9 cellular contexts compared by ENCODE assay signal in the genomic region with DNA sequence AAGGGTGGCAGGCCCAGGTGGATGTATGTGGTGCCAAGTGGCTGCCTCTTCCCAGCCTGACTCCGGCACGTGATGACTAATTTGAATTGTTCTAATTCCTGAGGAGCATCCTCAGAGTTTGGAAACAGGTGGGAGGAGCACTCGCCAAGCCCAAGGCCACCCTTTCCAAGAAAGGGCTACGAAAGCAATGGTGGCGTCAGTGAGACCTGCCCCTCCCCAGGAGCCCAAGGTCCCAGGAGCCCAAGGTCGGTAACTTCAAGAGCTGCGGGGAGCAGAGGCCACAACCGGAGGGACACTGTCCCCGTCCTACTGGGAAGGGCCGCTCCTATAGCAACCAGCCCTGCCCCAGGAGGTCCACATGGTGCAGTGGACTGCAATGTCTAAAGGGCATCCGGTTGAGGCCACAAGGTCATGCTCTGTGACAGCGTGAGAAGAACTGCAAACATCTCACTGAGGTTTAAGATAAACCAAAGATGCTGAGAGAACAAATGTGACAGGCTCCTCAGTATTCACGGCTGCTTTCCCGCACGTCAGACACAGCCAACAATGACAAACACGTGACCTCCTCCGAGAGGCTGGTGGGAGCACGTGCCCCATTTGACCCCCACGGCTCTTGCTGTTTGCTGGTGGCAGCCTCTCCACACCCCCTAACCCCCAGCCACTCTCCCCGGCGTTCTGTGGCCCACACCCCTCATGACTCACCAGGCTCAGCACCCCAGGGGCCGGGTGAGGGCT.
A peak's percentile ranks its signal among the peaks of the same experiment; 100 is the strongest.
DNase-seq lines count a peak whose midpoint lies in the region; ATAC-seq and TF ChIP-seq lines count a peak whose summit lies in the region.
"Had no signal": no experiment of that assay in that cellular context is flagged by ENCODE, and none has a peak within 500 bp of the region (broad histone marks: within the 10 kb centered on the region; RNA-seq: fewer than 3 reads in every experiment).

No MANE protein-coding gene starts in this region.

- H3K4me1 Mint-ChIP-seq in effector memory CD8-positive, alpha-beta T cell (ENCODE audit: low read depth in 2 of 2) = peaks cover 39 to 43% of the 10 kb centered on the region in 2 donors

- no peak overlapping the region for H3K9ac ChIP-seq in muscle layer of colon (ENCODE audit: low read length)

- ATAC-seq in effector memory CD8-positive, alpha-beta T cell (replicated peaks) = peak; percentile 63
- ATAC-seq in HG02852 (IDR thresholded peaks at IDR 0.05; ENCODE audit: unreplicated experiment) = no peak

- H3K36me3 ChIP-seq in muscle layer of colon (ENCODE audit: insufficient read depth, low read length) (no peaks in the 10 kb centered on the region), prostate gland (no peaks in the 10 kb centered on the region)

- H3K4me3 Mint-ChIP-seq in effector memory CD8-positive, alpha-beta T cell = no peak overlapping the region

- DNase-seq in stimulated activated CD8-positive, alpha-beta memory T cell treated with anti-CD3 and anti-CD28 coated beads, Interleukin-12 subunit alpha, Interleukin-12 subunit beta, amount 100 ng/mL, for 4 hours (ENCODE audit: low read depth) = peak; percentile 16
- DNase-seq in stimulated activated CD8-positive, alpha-beta memory T cell treated with anti-CD3 and anti-CD28 coated beads, Interleukin-4, amount 100 ng/mL, for 48 hours = no peak
- DNase-seq in effector memory CD8-positive, alpha-beta T cell = peak in 2 of 3 experiments; percentile 15 to 25
- no peak for DNase-seq in effector CD4-positive, alpha-beta T cell
- DNase-seq in prostate gland (ENCODE audit: low spot score) (no peak), LoVo (ENCODE audit: low spot score) (no peak)
- DNase-seq: activated T-cell treated with anti-CD3 and anti-CD28 coated beads, Interleukin-2, amount 50 U/mL, for 48 hours had no signal

- H3K4me3 ChIP-seq in muscle layer of colon (ENCODE audit: low read depth in 1 of 2, low read length in 2 of 2) (no peak overlapping the region), prostate gland (no peak overlapping the region)

- TF ChIP-seq CTCF in prostate gland (IDR thresholded peaks at IDR 0.05) = no peak

- H3K4me1 ChIP-seq in muscle layer of colon (ENCODE audit: insufficient read depth, low read length) = peaks cover 62% of the 10 kb centered on the region
- H3K4me1 ChIP-seq in prostate gland (replicated peaks) = peaks cover 25% of the 10 kb centered on the region

- H3K27me3 ChIP-seq in muscle layer of colon (ENCODE audit: control insufficient read depth in 1 of 2, insufficient read depth in 2 of 2, low read length in 2 of 2) = no peaks in the 10 kb centered on the region
- H3K27me3 ChIP-seq in prostate gland (replicated peaks; ENCODE audit: insufficient read depth) = no peaks in the 10 kb centered on the region

- intact Hi-C loops in prostate gland (cut with DNase I) = no loop called here

- H3K36me3 Mint-ChIP-seq in effector memory CD8-positive, alpha-beta T cell (ENCODE audit: insufficient read depth) = no peaks in the 10 kb centered on the region

- 74% methylated on average over 22 of the region's 22 CpGs for WGBS in prostate gland

- H3K9me3 ChIP-seq in muscle layer of colon (ENCODE audit: low read length) (no peaks in the 10 kb centered on the region), prostate gland (no peaks in the 10 kb centered on the region)

- H3K9me3 Mint-ChIP-seq in effector memory CD8-positive, alpha-beta T cell = no peaks in the 10 kb centered on the region

- no peaks in the 10 kb centered on the region for H3K27me3 Mint-ChIP-seq in effector memory CD8-positive, alpha-beta T cell

- peak overlapping the region; percentile 81 to 87 for H3K27ac Mint-ChIP-seq in effector memory CD8-positive, alpha-beta T cell

- no peak for TF ChIP-seq POLR2A in prostate gland (IDR thresholded peaks at IDR 0.05)

- H3K27ac ChIP-seq in muscle layer of colon (ENCODE audit: low read depth, low read length) = peak overlapping the region; percentile 49
- H3K27ac ChIP-seq in prostate gland = no peak overlapping the region

Comparison
In these comparisons a context has a peak if more than half of its experiments do, and no peak if none do; other contexts are left out.
1. DNase-seq: peak in stimulated activated CD8-positive, alpha-beta memory T cell treated with anti-CD3 and anti-CD28 coated beads, Interleukin-12 subunit alpha, Interleukin-12 subunit beta, amount 100 ng/mL, for 4 hours (single experiment) and effector memory CD8-positive, alpha-beta T cell (2 of 3); none in stimulated activated CD8-positive, alpha-beta memory T cell treated with anti-CD3 and anti-CD28 coated beads, Interleukin-4, amount 100 ng/mL, for 48 hours (single experiment), effector CD4-positive, alpha-beta T cell (single experiment), prostate gland (single experiment) and LoVo (single experiment).